ENCODE assay signal across 15 cellular contexts in genomic region chr10:282294-283139, GRCh38.
DNase-seq lines count a peak whose midpoint lies in the region; ATAC-seq, FAIRE-seq and TF ChIP-seq lines count a peak whose summit lies in the region.
"Had no signal": no experiment of that assay in that cellular context is flagged by ENCODE, and none has a peak within 500 bp of the region (broad histone marks: within the 10 kb centered on the region; RNA-seq: fewer than 3 reads in every experiment).

No MANE protein-coding gene starts in this region.

- H3K4me3 ChIP-seq in mesenchymal stem cell (ENCODE audit: insufficient read depth in 1 of 2, low read depth in 1 of 2, low read length in 2 of 2) (no peak overlapping the region), pancreas (no peak overlapping the region)
- H3K4me3 ChIP-seq: esophagus muscularis mucosa, spleen had no signal

- DNase-seq in GM12892 (ENCODE audit: insufficient read length) (no peak), activated B cell treated with CpG ODN at 0.5 μM for 24 hours (no peak), mesenchymal stem cell (peak; percentile 31), amniotic stem cell (lab: John Stamatoyannopoulos, UW) (no peak), NCI-H524 treated with DMSO at 0.1 percent for 48 hours (lab: John Stamatoyannopoulos, UW) (no peak), pancreas (no peak)
- DNase-seq: kidney; naive thymus-derived CD4-positive, alpha-beta T cell; NCI-H2107; spleen had no signal

- H3K18ac ChIP-seq in mesenchymal stem cell (ENCODE audit: low read depth in 1 of 2, low read length in 2 of 2), result no peak overlapping the region

- peak; percentile 91 for FAIRE-seq in GM12892 (lab: Jason Lieb, UNC)
- FAIRE-seq in pancreas (lab: Jason Lieb, UNC), result no peak
- FAIRE-seq: D721Med, HepG2, kidney, TTC549 had no signal

- intact Hi-C loops in activated B cell treated with CpG ODN at 0.5 μM for 24 hours (cut with micrococcal nuclease) (loop anchor here (5.0 kb wide), 3 partner anchors 35 to 75 kb away; no protein-coding TSS in a partner anchor), pancreas (cut with DNase I) (no loop called here)

- H2AK5ac ChIP-seq in mesenchymal stem cell (ENCODE audit: low read length, severe bottlenecking), result no peak overlapping the region

- no peak overlapping the region for H4K91ac ChIP-seq in mesenchymal stem cell (ENCODE audit: low read length)

- POLR2A ChIA-PET in activated B cell treated with CpG ODN at 0.5 μM for 24 hours (lab: Charles Lee), result no interaction called here

- no peak overlapping the region for H2AFZ ChIP-seq in mesenchymal stem cell (ENCODE audit: low read depth, low read length)

- H3K36me3 Mint-ChIP-seq in activated B cell treated with CpG ODN at 0.5 μM for 24 hours (ENCODE audit: low read depth), result peaks cover 14% of the 10 kb centered on the region

- ATAC-seq in HG03108 (IDR thresholded peaks at IDR 0.05; ENCODE audit: unreplicated experiment) (peak; percentile 39), activated B cell treated with CpG ODN at 0.5 μM for 24 hours (ENCODE audit: low read depth) (no peak), pancreas (no peak)
- ATAC-seq: HepG2; naive thymus-derived CD4-positive, alpha-beta T cell had no signal

- H3K27ac Mint-ChIP-seq in activated B cell treated with CpG ODN at 0.5 μM for 24 hours, result peak overlapping the region; percentile 73
- H3K27ac Mint-ChIP-seq: naive thymus-derived CD4-positive, alpha-beta T cell had no signal

- WGBS in mesenchymal stem cell, result 89% methylated on average over 7 of the region's 7 CpGs
- 82 to 84% methylated on average over 7 of the region's 7 CpGs for WGBS in pancreas, 2 donors

- TF ChIP-seq POLR2A in GM12892 (IDR thresholded peaks at IDR 0.05; ENCODE audit: low read depth, low read length), result no peak

- peaks cover 16% of the 10 kb centered on the region for H3K4me1 Mint-ChIP-seq in activated B cell treated with CpG ODN at 0.5 μM for 24 hours

- H3K9me3 ChIP-seq in mesenchymal stem cell (ENCODE audit: control insufficient read depth, low read length) (no peaks in the 10 kb centered on the region), pancreas (no peaks in the 10 kb centered on the region)
- H3K9me3 ChIP-seq: esophagus muscularis mucosa, spleen had no signal

- peaks cover 61 to 97% of the 10 kb centered on the region in 2 experiments for H3K36me3 ChIP-seq in mesenchymal stem cell (ENCODE audit: control insufficient read depth in 1 of 2, insufficient read depth in 2 of 2, low read depth in 1 of 2, low read length in 2 of 2)
- H3K36me3 ChIP-seq in pancreas, result peaks cover 0 to 18% (median 0%) of the 10 kb centered on the region in 3 donors

- no peaks in the 10 kb centered on the region for H3K27me3 ChIP-seq in mesenchymal stem cell (ENCODE audit: control insufficient read depth in 1 of 2, insufficient read depth in 1 of 2, low read length in 2 of 2)
- H3K27me3 ChIP-seq in pancreas, result no peaks in the 10 kb centered on the region
- H3K27me3 ChIP-seq: esophagus muscularis mucosa, spleen had no signal

- no peaks in the 10 kb centered on the region for H3K27me3 Mint-ChIP-seq in activated B cell treated with CpG ODN at 0.5 μM for 24 hours
- H3K27me3 Mint-ChIP-seq: naive thymus-derived CD4-positive, alpha-beta T cell had no signal

- H2BK15ac ChIP-seq in mesenchymal stem cell (ENCODE audit: low read depth, poor library complexity, severe bottlenecking), result no peak overlapping the region

- no peak overlapping the region for H3K4me2 ChIP-seq in mesenchymal stem cell (ENCODE audit: low read length, poor library complexity, severe bottlenecking)

- H2BK5ac ChIP-seq in mesenchymal stem cell (ENCODE audit: low read depth, low read length, poor library complexity, severe bottlenecking), result no peak overlapping the region

- H2BK12ac ChIP-seq in mesenchymal stem cell (ENCODE audit: low read length in 2 of 2), result no peak overlapping the region

- peaks cover 7% of the 10 kb centered on the region for H3K4me1 ChIP-seq in mesenchymal stem cell (ENCODE audit: control insufficient read depth, insufficient read depth, low read depth, low read length)
- H3K4me1 ChIP-seq in pancreas, result no peaks in the 10 kb centered on the region

- H3K9ac ChIP-seq in mesenchymal stem cell (ENCODE audit: low read length), result no peak overlapping the region

- no peaks in the 10 kb centered on the region for H3K9me3 Mint-ChIP-seq in activated B cell treated with CpG ODN at 0.5 μM for 24 hours
- H3K9me3 Mint-ChIP-seq: naive thymus-derived CD4-positive, alpha-beta T cell had no signal

- H3K4ac ChIP-seq in mesenchymal stem cell (ENCODE audit: low read depth in 1 of 2, low read length in 2 of 2), result no peak overlapping the region

- H2BK120ac ChIP-seq in mesenchymal stem cell (ENCODE audit: low read depth, low read length), result no peak overlapping the region

- H3K4me3 Mint-ChIP-seq in activated B cell treated with CpG ODN at 0.5 μM for 24 hours, result no peak overlapping the region
- H3K4me3 Mint-ChIP-seq: naive thymus-derived CD4-positive, alpha-beta T cell had no signal

- TF ChIP-seq CTCF in activated B cell treated with CpG ODN at 0.5 μM for 24 hours (IDR thresholded peaks at IDR 0.05), result no peak
- no peak for TF ChIP-seq CTCF in pancreas (IDR thresholded peaks at IDR 0.05)

- H3K14ac ChIP-seq in mesenchymal stem cell (ENCODE audit: low read length in 2 of 2), result peak overlapping the region in 1 of 2 experiments; percentile 5

- CTCF ChIA-PET in activated B cell treated with CpG ODN at 0.5 μM for 24 hours (lab: Charles Lee), result no interaction called here

- H3K27ac ChIP-seq in mesenchymal stem cell (ENCODE audit: low read length, poor library complexity, severe bottlenecking) (no peak overlapping the region), pancreas (no peak overlapping the region)
- H3K27ac ChIP-seq: esophagus muscularis mucosa had no signal

- no peak overlapping the region for H4K8ac ChIP-seq in mesenchymal stem cell (ENCODE audit: low read length)

- H3K23ac ChIP-seq in mesenchymal stem cell (ENCODE audit: low read length in 2 of 2), result no peak overlapping the region

- peaks cover 7% of the 10 kb centered on the region for H3K79me1 ChIP-seq in mesenchymal stem cell (replicated peaks; ENCODE audit: low read length, poor library complexity, severe bottlenecking)
